In genomic region chr1:109151146-109151545, GRCh38 we compare ENCODE assay signal across 1 cellular context.
TF ChIP-seq lines count a peak whose summit lies in the region.

No MANE protein-coding gene starts in this region.

TF ChIP-seq in HepG2, 621 proteins besides CTCF, POLR2A, EP300 and RAD21 (continued from another document):
- TF ChIP-seq ARID5B (CRISPR knock-in tag; IDR thresholded peaks at IDR 0.05) (0 out of 2 replicates have a peak, but pooled peaks have one; percentile 26), ZNF687 (CRISPR knock-in tag; IDR thresholded peaks at IDR 0.05) (0 out of 2 replicates have a peak, but pooled peaks have one; percentile 15), SOX5 (CRISPR knock-in tag; IDR thresholded peaks at IDR 0.05; ENCODE audit: borderline replicate concordance) (peak; percentile 66), ZBTB26 (CRISPR knock-in tag; IDR thresholded peaks at IDR 0.05; ENCODE audit: borderline replicate concordance) (0 out of 2 replicates have a peak, but pooled peaks have one; percentile 21), MXD1 (CRISPR knock-in tag; IDR thresholded peaks at IDR 0.05) (no peak), UBTF (CRISPR knock-in tag; IDR thresholded peaks at IDR 0.05) (peak; percentile 29; the same call in 1 of the 2 replicates), ZSCAN20 (CRISPR knock-in tag; IDR thresholded peaks at IDR 0.05; ENCODE audit: borderline replicate concordance) (no peak), MAZ (IDR thresholded peaks at IDR 0.05; ENCODE audit: borderline replicate concordance, low read depth, low read length) (0 out of 2 replicates have a peak, but pooled peaks have one; percentile 20), MAZ (CRISPR knock-in tag; IDR thresholded peaks at IDR 0.05; ENCODE audit: low read depth) (no peak), ZNF749 (CRISPR knock-in tag; IDR thresholded peaks at IDR 0.05; ENCODE audit: borderline replicate concordance) (no peak), TFAP4 (IDR thresholded peaks at IDR 0.05; ENCODE audit: borderline replicate concordance, low read depth) (peak; percentile 86; the same call in 1 of the 2 replicates), HMG20A (CRISPR knock-in tag; IDR thresholded peaks at IDR 0.05; ENCODE audit: borderline replicate concordance) (peak; percentile 10; the same call in 1 of the 2 replicates), ZNF263 (CRISPR knock-in tag; IDR thresholded peaks at IDR 0.05) (peak; percentile 99), SALL1 (CRISPR knock-in tag; IDR thresholded peaks at IDR 0.05) (0 out of 2 replicates have a peak, but pooled peaks have one; percentile 35), MAFK (conservative IDR thresholded peaks at IDR 0.05 in 1 of 2, IDR thresholded peaks at IDR 0.05 in 1 of 2; ENCODE audit: low read length in 2 of 2) (peak; percentile 7 to 30; a peak in 1 of 4 replicates), PATZ1 (CRISPR knock-in tag; IDR thresholded peaks at IDR 0.05) (0 out of 2 replicates have a peak, but pooled peaks have one; percentile 11), RXRB (CRISPR knock-in tag; IDR thresholded peaks at IDR 0.05; ENCODE audit: borderline replicate concordance) (no peak), SOX6 (IDR thresholded peaks at IDR 0.05) (no peak), SOX6 (CRISPR knock-in tag; IDR thresholded peaks at IDR 0.05) (peak; percentile 79), ZBTB49 (CRISPR knock-in tag; IDR thresholded peaks at IDR 0.05; ENCODE audit: borderline replicate concordance) (peak; percentile 25; the same call in 1 of the 2 replicates), ZFX (CRISPR knock-in tag; IDR thresholded peaks at IDR 0.05; ENCODE audit: low read depth) (peak; percentile 62), LCORL (IDR thresholded peaks at IDR 0.05) (no peak), LCORL (CRISPR knock-in tag; IDR thresholded peaks at IDR 0.05) (peak; percentile 71), PAXIP1 (CRISPR knock-in tag; conservative IDR thresholded peaks at IDR 0.05) (peak; percentile 39; the same call in 1 of the 2 replicates), SAP130 (CRISPR knock-in tag; IDR thresholded peaks at IDR 0.05; ENCODE audit: low read depth) (peak; percentile 44; the same call in 1 of the 2 replicates), SOX13 (IDR thresholded peaks at IDR 0.05) (peak; percentile 61; the same call in 1 of the 2 replicates), SOX13 (CRISPR knock-in tag; conservative IDR thresholded peaks at IDR 0.05 in 1 of 2, IDR thresholded peaks at IDR 0.05 in 1 of 2) (peak in 1 of 2 experiments; percentile 82; a peak in 2 of 4 replicates)
